28 cellular contexts compared by ENCODE assay signal in the genomic region with DNA sequence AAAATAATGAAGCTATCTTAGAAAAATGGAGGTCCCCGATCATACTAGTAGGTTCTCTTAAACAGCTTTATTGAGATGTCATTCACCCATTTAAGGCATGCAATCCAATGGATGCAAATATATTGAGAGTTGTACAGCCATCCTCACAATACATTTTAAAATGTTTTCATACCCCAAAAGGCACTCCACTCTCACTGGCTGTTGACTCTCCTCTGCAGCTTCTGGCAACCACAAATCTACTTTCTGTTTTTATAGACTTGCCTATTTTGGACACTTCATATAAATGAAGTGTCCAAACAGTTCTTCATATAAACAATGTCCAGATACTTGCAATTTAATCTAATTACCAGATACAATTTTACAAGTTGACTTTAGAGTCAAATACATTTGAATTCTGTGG.
DNase-seq lines count a peak whose midpoint lies in the region; ATAC-seq and TF ChIP-seq lines count a peak whose summit lies in the region.
"Had no signal": no experiment of that assay in that cellular context is flagged by ENCODE, and none has a peak within 500 bp of the region (broad histone marks: within the 10 kb centered on the region; RNA-seq: fewer than 3 reads in every experiment).

No MANE protein-coding gene starts in this region.

- WGBS in smooth muscle cell (ENCODE audit: low lambda C conversion rate), result 100% methylated on average over 1 of the region's 1 CpG
- 57% methylated on average over 1 of the region's 1 CpG for WGBS in right lobe of liver (ENCODE audit: insufficient coverage, low coverage, low lambda C conversion rate, missing lambda C conversion rate)

- H3K4me3 ChIP-seq in smooth muscle cell (no peak overlapping the region), right lobe of liver (no peak overlapping the region)
- H3K4me3 ChIP-seq: body of pancreas, heart right ventricle, left lung, SJCRH30, spleen had no signal

- peak overlapping the region; percentile 52 for H3K4me2 ChIP-seq in smooth muscle cell

- TF ChIP-seq POLR2A in right lobe of liver (IDR thresholded peaks at IDR 0.05), result no peak

- no peaks in the 10 kb centered on the region for H4K20me1 ChIP-seq in smooth muscle cell (ENCODE audit: low read depth)

- intact Hi-C loops in right lobe of liver (cut with DNase I), result no loop called here

- ATAC-seq in GM18907 (IDR thresholded peaks at IDR 0.05; ENCODE audit: unreplicated experiment) (peak; percentile 62), GM21526 (IDR thresholded peaks at IDR 0.05; ENCODE audit: low FRiP score, unreplicated experiment) (peak; percentile 72), HG03060 (IDR thresholded peaks at IDR 0.05; ENCODE audit: low read depth, unreplicated experiment) (peak; percentile 32), right lobe of liver (no peak)
- ATAC-seq: body of pancreas, heart right ventricle, HepG2, left lung, natural killer cell had no signal

- no peaks in the 10 kb centered on the region for H3K9me3 ChIP-seq in smooth muscle cell (replicated peaks; ENCODE audit: low read depth)
- no peaks in the 10 kb centered on the region for H3K9me3 ChIP-seq in right lobe of liver
- H3K9me3 ChIP-seq: body of pancreas, heart right ventricle had no signal

- no peaks in the 10 kb centered on the region for H3F3A ChIP-seq in smooth muscle cell (ENCODE audit: low read depth)

- H3K36me3 ChIP-seq in smooth muscle cell (ENCODE audit: low read depth) (no peaks in the 10 kb centered on the region), right lobe of liver (no peaks in the 10 kb centered on the region)
- H3K36me3 ChIP-seq: heart right ventricle, left lung, SJCRH30, spleen had no signal

- peak overlapping the region; percentile 43 for H2AFZ ChIP-seq in smooth muscle cell (ENCODE audit: low read depth)

- DNase-seq in smooth muscle cell (lab: John Stamatoyannopoulos, UW; ENCODE audit: unreplicated experiment) (no peak), right lobe of liver (no peak)
- DNase-seq in NK-92 treated with Interleukin-12 subunit alpha and Interleukin-12 subunit beta, amount 100 ng/mL, for 24 hours (lab: John Stamatoyannopoulos, UW), result no peak
- no peak for DNase-seq in effector CD8-positive, alpha-beta T cell (lab: John Stamatoyannopoulos, UW)
- DNase-seq: activated CD4-positive, alpha-beta T cell treated with anti-CD3 and anti-CD28 coated beads, Interleukin-2, amount 50 U/mL, for 4 hours; activated CD8-positive, alpha-beta memory T cell treated with anti-CD3 and anti-CD28 coated beads, Interleukin-2, amount 50 U/mL, for 4 hours; body of pancreas; CD4-positive, alpha-beta memory T cell; DMS53; foreskin fibroblast; GF-D8; HCEC 1CT; heart right ventricle; left lung; natural killer cell; NCI-H1105; NCI-H2107; NCI-H510A; retina; SJCRH30; spleen; stimulated activated CD4-positive, alpha-beta T cell treated with anti-CD3 and anti-CD28 coated beads, Interleukin-4, amount 100 ng/mL, for 24 hours; stimulated activated naive CD4-positive, alpha-beta T cell treated with Interleukin-2 at 50 U/mL for 16 hours had no signal

- H3K27ac ChIP-seq in smooth muscle cell (ENCODE audit: low read depth) (no peak overlapping the region), right lobe of liver (no peak overlapping the region)
- H3K27ac ChIP-seq: body of pancreas, heart right ventricle, HL-60, left lung, SJCRH30, spleen had no signal

- no peak for TF ChIP-seq CTCF in smooth muscle cell (IDR thresholded peaks at IDR 0.05; ENCODE audit: borderline replicate concordance, insufficient read depth, poor library complexity, severe bottlenecking)
- TF ChIP-seq CTCF in right lobe of liver (IDR thresholded peaks at IDR 0.05), result no peak

- H3K79me2 ChIP-seq in smooth muscle cell (ENCODE audit: low read depth), result no peaks in the 10 kb centered on the region

- no peak overlapping the region for H3K9ac ChIP-seq in smooth muscle cell (ENCODE audit: low read depth)

- no peaks in the 10 kb centered on the region for H3K27me3 ChIP-seq in smooth muscle cell (ENCODE audit: low read depth)
- H3K27me3 ChIP-seq in right lobe of liver, result no peaks in the 10 kb centered on the region
- H3K27me3 ChIP-seq: body of pancreas, left lung had no signal

- no peaks in the 10 kb centered on the region for H3K4me1 ChIP-seq in smooth muscle cell (ENCODE audit: low read depth)
- H3K4me1 ChIP-seq in right lobe of liver, result no peaks in the 10 kb centered on the region
- H3K4me1 ChIP-seq: body of pancreas, heart right ventricle, left lung, SJCRH30, spleen had no signal

Comparison
In these comparisons a context has a peak if more than half of its experiments do, and no peak if none do; other contexts are left out.
1. ATAC-seq: peak in GM18907 (single experiment), GM21526 (single experiment) and HG03060 (single experiment); none in right lobe of liver (0 of 4).